ENCODE assay signal across 8 cellular contexts in genomic region chr1:27402349-27402754, GRCh38. TPM values are rescaled to one million over a fixed set of nuclear protein-coding genes. Genes with fewer than 3 reads are reported as not detected.
DNase-seq lines count a peak whose midpoint lies in the region; ATAC-seq, FAIRE-seq and TF ChIP-seq lines count a peak whose summit lies in the region.

No MANE protein-coding gene starts in this region.

- no peaks in the 10 kb centered on the region for H3K9me1 ChIP-seq in K562 (ENCODE audit: control insufficient read depth, insufficient read depth, low read length)

- H3K9ac ChIP-seq in K562 (ENCODE audit: insufficient read depth in 1 of 2, low read depth in 2 of 2, low read length in 2 of 2) (no peak overlapping the region), skeletal muscle satellite cell (ENCODE audit: low read depth, low read length) (peak overlapping the region; percentile 67)

- DNase-seq in COLO668 (lab: John Stamatoyannopoulos, UW; ENCODE audit: unreplicated experiment) = peak; percentile 64
- peak; percentile 48 for DNase-seq in HTR-8/SVneo (ENCODE audit: insufficient read length, low spot score)
- peak in 1 of 4 experiments; percentile 40 for DNase-seq in K562 (ENCODE audit: extremely low read depth in 1 of 4, low spot score in 3 of 4)
- DNase-seq in inferior parietal cortex (ENCODE audit: extremely low spot score) = peak; percentile 53
- DNase-seq in central memory CD4-positive, alpha-beta T cell = no peak

- H3K9me3 ChIP-seq in K562 (replicated peaks; ENCODE audit: control insufficient read depth, insufficient read depth, low read depth, low read length) (no peaks in the 10 kb centered on the region), skeletal muscle satellite cell (replicated peaks; ENCODE audit: low read length) (no peaks in the 10 kb centered on the region)

- H3K27me3 ChIP-seq in K562 (ENCODE audit: control insufficient read depth in 2 of 2, insufficient read depth in 2 of 2, low read length in 2 of 2) (no peaks in the 10 kb centered on the region), skeletal muscle satellite cell (ENCODE audit: control insufficient read depth, insufficient read depth, low read length) (no peaks in the 10 kb centered on the region)

- WGBS in K562 (ENCODE audit: insufficient coverage, low coverage, missing lambda C conversion rate) = 70% methylated on average over 8 of the region's 8 CpGs

- ATAC-seq in K562 (peak; percentile 44), HG03159 (IDR thresholded peaks at IDR 0.05; ENCODE audit: unreplicated experiment) (no peak), GM19035 (IDR thresholded peaks at IDR 0.05; ENCODE audit: unreplicated experiment) (no peak)

- CTCF ChIA-PET in K562 (lab: Yijun Ruan, JAX; ENCODE audit: low intra/inter-chr PET ratio) = interaction anchor here (0.7 to 2.7 kb wide), 3 partner anchors 203 to 260 kb away, joined by 4 to 20 read pairs (median 5); no protein-coding TSS in a partner anchor

- BruUV-seq in K562 (replicated peaks; lab: Mats Ljungman, UMichigan) = no TSS peak

- H2AFZ ChIP-seq in K562 (ENCODE audit: low read depth, low read length) = no peak overlapping the region

- H3K36me3 ChIP-seq in K562 (ENCODE audit: control insufficient read depth, insufficient read depth, low read length) (peaks cover 27% of the 10 kb centered on the region), skeletal muscle satellite cell (ENCODE audit: insufficient read depth, low read length) (peaks cover 9% of the 10 kb centered on the region)

- no peaks in the 10 kb centered on the region for H3K79me2 ChIP-seq in K562 (ENCODE audit: control insufficient read depth, insufficient read depth, low read length)

- H3K4me2 ChIP-seq in K562 (ENCODE audit: insufficient read depth, low read length) = no peak overlapping the region
- no peak overlapping the region for H3K4me2 ChIP-seq in skeletal muscle satellite cell (ENCODE audit: low read length)

- in situ Hi-C loops in K562 (cut with MboI) = no loop called here

- no peak overlapping the region for H3K4me3 ChIP-seq in K562
- H3K4me3 ChIP-seq in skeletal muscle satellite cell (ENCODE audit: low read length) = no peak overlapping the region

- FAIRE-seq in HTR-8/SVneo (lab: Jason Lieb, UNC) = no peak
- FAIRE-seq in K562 (lab: Jason Lieb, UNC) = no peak

- H3K4me1 ChIP-seq in K562 (replicated peaks in 1 of 2; ENCODE audit: control insufficient read depth in 2 of 2, insufficient read depth in 2 of 2, low read length in 2 of 2) (peaks cover 0 to 23% of the 10 kb centered on the region in 2 experiments; a peak in 3 of 5 replicates), skeletal muscle satellite cell (ENCODE audit: control insufficient read depth, insufficient read depth, low read length) (peaks cover 48% of the 10 kb centered on the region)

- no peak for TF ChIP-seq EP300 in K562 (IDR thresholded peaks at IDR 0.05; ENCODE audit: low read length)

- POLR2A ChIA-PET in K562 (lab: Yijun Ruan, JAX) = interaction anchor here (0.6 to 2.8 kb wide), 7 partner anchors 8 to 202 kb away, joined by 3 to 23 read pairs (median 3); partner anchors contain the start of genes AHDC1 and MAP3K6

- no peaks in the 10 kb centered on the region for H4K20me1 ChIP-seq in K562 (replicated peaks; ENCODE audit: control insufficient read depth, insufficient read depth, low read length)

- intact Hi-C loops in K562 (cut with micrococcal nuclease) = loop anchor here (1.0 kb wide), 1 partner anchor 204 kb away; no protein-coding TSS in a partner anchor

- peak; percentile 38 to 50 (median 42); a peak in 4 of 6 replicates for TF ChIP-seq CTCF in K562 (IDR thresholded peaks at IDR 0.05 in 2 of 3, conservative IDR thresholded peaks at IDR 0.05 in 1 of 3; ENCODE audit: insufficient read depth in 2 of 3, low read depth in 1 of 3, low read length in 3 of 3)

- peak; percentile 60 for TF ChIP-seq POLR2A in K562 (conservative IDR thresholded peaks at IDR 0.05)

- no peak overlapping the region for H3K27ac ChIP-seq in K562 (ENCODE audit: extremely low read depth, low read depth, low read length)

- TF ChIP-seq RAD21 in K562 (CRISPR knock-in tag; conservative IDR thresholded peaks at IDR 0.05 in 1 of 2, IDR thresholded peaks at IDR 0.05 in 1 of 2) = peak in 1 of 2 experiments; percentile 40; a peak in 1 of 4 replicates

RNA-seq across cellular contexts. Expression of gene GPR3, which starts 9.9 kb away (rescaled TPM):
- total RNA-seq in K562 (2011; cell fraction: chromatin; rRNA removed; ENCODE audit: low replicate concordance) = 14.5 and 40.1 TPM in 2 replicates
- total RNA-seq in K562 (2011; cell fraction: nucleolus; rRNA removed) = 36.8 and 39.4 TPM in 2 replicates
- 27.8 and 27.9 TPM in 2 replicates for total RNA-seq in K562 (2011; cell fraction: nucleoplasm; rRNA removed)
- 3.7 and 6.2 TPM in 2 replicates for total RNA-seq in K562 (2014; rRNA removed)
- 2.9 and 3.4 TPM in 2 replicates for total RNA-seq in K562 (2014; rRNA removed; fragmentation: Illumina TruSeq; extraction: Trizol)
- total RNA-seq in K562 (2015; rRNA removed; fragmentation: Illumina TruSeq; extraction: Trizol) = 3.5 and 3.7 TPM in 2 replicates
- 10.9 and 11.0 TPM in 2 replicates for total RNA-seq in K562 (2021)
- 8.2 and 19.3 TPM in 2 replicates for polyA plus RNA-seq in K562 (2011; rRNA removed)
- 26.0 and 34.4 TPM in 2 replicates for polyA plus RNA-seq in K562 (2011; cell fraction: cytosol; rRNA removed)
- 68.2 and 75.5 TPM in 2 replicates for polyA plus RNA-seq in K562 (2011; cell fraction: nucleus; rRNA removed)
- polyA plus RNA-seq in K562 (2012) = 10.0 and 10.7 TPM in 2 replicates
- 10.1 and 11.6 TPM in 2 replicates for polyA plus RNA-seq in K562 (2014; fragmentation: Illumina TruSeq; extraction: Trizol)
- under 1 TPM; 0.24 to 0.59 TPM for polyA plus RNA-seq in K562 (2014; fragmentation: Nextera tagmentation; extraction: Ambion mirVana)
- polyA plus RNA-seq in K562 (2014; rRNA removed) = 11.5 and 14.9 TPM in 2 replicates
- 8.0 and 9.3 TPM in 2 replicates for polyA minus RNA-seq in K562 (2011; rRNA and poly(A)+ RNA removed)
- polyA minus RNA-seq in K562 (2011; cell fraction: cytosol; rRNA and poly(A)+ RNA removed) = 7.3 and 7.9 TPM in 2 replicates
- 11.1 and 11.6 TPM in 2 replicates for polyA minus RNA-seq in K562 (2011; cell fraction: nucleus; rRNA and poly(A)+ RNA removed)
- total RNA-seq in skeletal muscle satellite cell (2012; rRNA removed) = 1.0 and 1.5 TPM in 2 replicates

RNA-seq across cellular contexts. Expression of gene CD164L2, which starts 19.2 kb away (rescaled TPM):
- total RNA-seq in K562 (2011; cell fraction: chromatin; rRNA removed; ENCODE audit: low replicate concordance) = 2.6 and 7.4 TPM in 2 replicates
- 5.0 and 5.4 TPM in 2 replicates for total RNA-seq in K562 (2011; cell fraction: nucleolus; rRNA removed)
- total RNA-seq in K562 (2011; cell fraction: nucleoplasm; rRNA removed) = 5.1 and 5.8 TPM in 2 replicates
- total RNA-seq in K562 (2014; rRNA removed) = 0.29 and 0.45 TPM in 2 replicates
- total RNA-seq in K562 (2014; rRNA removed; fragmentation: Illumina TruSeq; extraction: Trizol) = 0.18 TPM in 1 of 2 replicates, not detected in the other
- 0.14 and 0.19 TPM in 2 replicates for total RNA-seq in K562 (2015; rRNA removed; fragmentation: Illumina TruSeq; extraction: Trizol)
- 0.49 and 0.72 TPM in 2 replicates for total RNA-seq in K562 (2021)
- 0.92 and 2.8 TPM in 2 replicates for polyA plus RNA-seq in K562 (2011; rRNA removed)
- 0.92 and 1.2 TPM in 2 replicates for polyA plus RNA-seq in K562 (2011; cell fraction: cytosol; rRNA removed)
- polyA plus RNA-seq in K562 (2011; cell fraction: nucleus; rRNA removed) = 15.3 and 19.6 TPM in 2 replicates
- 1.2 and 1.7 TPM in 2 replicates for polyA plus RNA-seq in K562 (2012)
- 0.31 and 0.65 TPM in 2 replicates for polyA plus RNA-seq in K562 (2014; fragmentation: Illumina TruSeq; extraction: Trizol)
- under 1 TPM in 1 of 2 experiments, not detected in 1; 0.08 TPM for polyA plus RNA-seq in K562 (2014; fragmentation: Nextera tagmentation; extraction: Ambion mirVana)
- polyA plus RNA-seq in K562 (2014; rRNA removed) = 0.63 and 0.91 TPM in 2 replicates
- 0.28 and 0.57 TPM in 2 replicates for polyA minus RNA-seq in K562 (2011; rRNA and poly(A)+ RNA removed)
- polyA minus RNA-seq in K562 (2011; cell fraction: cytosol; rRNA and poly(A)+ RNA removed) = not detected in 2 replicates
- 1.1 and 2.4 TPM in 2 replicates for polyA minus RNA-seq in K562 (2011; cell fraction: nucleus; rRNA and poly(A)+ RNA removed)
- total RNA-seq in skeletal muscle satellite cell (2012; rRNA removed) = not detected in 2 replicates

RNA-seq across cellular contexts. Expression of gene FCN3, which starts 27.7 kb away (rescaled TPM):
- total RNA-seq in K562 (2011; cell fraction: chromatin; rRNA removed; ENCODE audit: low replicate concordance) = not detected in 2 replicates
- total RNA-seq in K562 (2011; cell fraction: nucleolus; rRNA removed) = not detected in 2 replicates
- total RNA-seq in K562 (2011; cell fraction: nucleoplasm; rRNA removed) = not detected in 2 replicates
- total RNA-seq in K562 (2014; rRNA removed) (not detected in 2 replicates), K562 (2014; rRNA removed; fragmentation: Illumina TruSeq; extraction: Trizol) (not detected in 2 replicates), K562 (2015; rRNA removed; fragmentation: Illumina TruSeq; extraction: Trizol) (not detected in 2 replicates), K562 (2021) (0.31 and 0.49 TPM in 2 replicates)
- polyA plus RNA-seq in K562 (2011; rRNA removed) (0.15 TPM in 1 of 2 replicates, not detected in the other), K562 (2014; fragmentation: Illumina TruSeq; extraction: Trizol) (not detected in 2 replicates), K562 (2014; fragmentation: Nextera tagmentation; extraction: Ambion mirVana) (not detected), K562 (2014; rRNA removed) (not detected in 2 replicates)
- 0.06 TPM in 1 of 2 replicates, not detected in the other for polyA plus RNA-seq in K562 (2011; cell fraction: cytosol; rRNA removed)
- polyA plus RNA-seq in K562 (2011; cell fraction: nucleus; rRNA removed) = 0.35 TPM in 1 of 2 replicates, not detected in the other
- polyA plus RNA-seq in K562 (2012) = 0.21 TPM in 1 of 2 replicates, not detected in the other
- not detected in 2 replicates for polyA minus RNA-seq in K562 (2011; rRNA and poly(A)+ RNA removed)
- not detected in 2 replicates for polyA minus RNA-seq in K562 (2011; cell fraction: cytosol; rRNA and poly(A)+ RNA removed)
- polyA minus RNA-seq in K562 (2011; cell fraction: nucleus; rRNA and poly(A)+ RNA removed) = not detected in 2 replicates
- not detected in 2 replicates for total RNA-seq in skeletal muscle satellite cell (2012; rRNA removed)

RNA-seq across cellular contexts. Expression of gene MAP3K6, which starts 35.6 kb away (rescaled TPM):
- total RNA-seq in K562 (2011; cell fraction: chromatin; rRNA removed; ENCODE audit: low replicate concordance) = 22.7 and 88.4 TPM in 2 replicates
- total RNA-seq in K562 (2011; cell fraction: nucleolus; rRNA removed) = 52.5 and 55.4 TPM in 2 replicates
- total RNA-seq in K562 (2011; cell fraction: nucleoplasm; rRNA removed) = 27.7 and 28.5 TPM in 2 replicates
- 10.1 and 14.7 TPM in 2 replicates for total RNA-seq in K562 (2014; rRNA removed)
- total RNA-seq in K562 (2014; rRNA removed; fragmentation: Illumina TruSeq; extraction: Trizol) = 5.0 and 6.2 TPM in 2 replicates
- total RNA-seq in K562 (2015; rRNA removed; fragmentation: Illumina TruSeq; extraction: Trizol) = 7.6 and 9.5 TPM in 2 replicates
- 18.1 and 21.9 TPM in 2 replicates for total RNA-seq in K562 (2021)
- 4.7 and 13.2 TPM in 2 replicates for polyA plus RNA-seq in K562 (2011; rRNA removed)
- 5.5 and 6.6 TPM in 2 replicates for polyA plus RNA-seq in K562 (2011; cell fraction: cytosol; rRNA removed)
- polyA plus RNA-seq in K562 (2011; cell fraction: nucleus; rRNA removed) = 101 and 102 TPM in 2 replicates
- polyA plus RNA-seq in K562 (2012) = 17.8 and 18.2 TPM in 2 replicates
- 7.0 and 9.0 TPM in 2 replicates for polyA plus RNA-seq in K562 (2014; fragmentation: Illumina TruSeq; extraction: Trizol)
- polyA plus RNA-seq in K562 (2014; fragmentation: Nextera tagmentation; extraction: Ambion mirVana) = 1 to 10 TPM in 1 of 2 experiments, under 1 TPM in 1; 0.99 to 1.5 TPM
- polyA plus RNA-seq in K562 (2014; rRNA removed) = 8.2 and 12.9 TPM in 2 replicates
- 3.1 and 4.9 TPM in 2 replicates for polyA minus RNA-seq in K562 (2011; rRNA and poly(A)+ RNA removed)
- 4.8 and 5.1 TPM in 2 replicates for polyA minus RNA-seq in K562 (2011; cell fraction: cytosol; rRNA and poly(A)+ RNA removed)
- 15.2 and 17.2 TPM in 2 replicates for polyA minus RNA-seq in K562 (2011; cell fraction: nucleus; rRNA and poly(A)+ RNA removed)
- total RNA-seq in skeletal muscle satellite cell (2012; rRNA removed) = 19.3 and 27.1 TPM in 2 replicates
